ENCODE assay signal across 1 cellular context in the genomic region with DNA sequence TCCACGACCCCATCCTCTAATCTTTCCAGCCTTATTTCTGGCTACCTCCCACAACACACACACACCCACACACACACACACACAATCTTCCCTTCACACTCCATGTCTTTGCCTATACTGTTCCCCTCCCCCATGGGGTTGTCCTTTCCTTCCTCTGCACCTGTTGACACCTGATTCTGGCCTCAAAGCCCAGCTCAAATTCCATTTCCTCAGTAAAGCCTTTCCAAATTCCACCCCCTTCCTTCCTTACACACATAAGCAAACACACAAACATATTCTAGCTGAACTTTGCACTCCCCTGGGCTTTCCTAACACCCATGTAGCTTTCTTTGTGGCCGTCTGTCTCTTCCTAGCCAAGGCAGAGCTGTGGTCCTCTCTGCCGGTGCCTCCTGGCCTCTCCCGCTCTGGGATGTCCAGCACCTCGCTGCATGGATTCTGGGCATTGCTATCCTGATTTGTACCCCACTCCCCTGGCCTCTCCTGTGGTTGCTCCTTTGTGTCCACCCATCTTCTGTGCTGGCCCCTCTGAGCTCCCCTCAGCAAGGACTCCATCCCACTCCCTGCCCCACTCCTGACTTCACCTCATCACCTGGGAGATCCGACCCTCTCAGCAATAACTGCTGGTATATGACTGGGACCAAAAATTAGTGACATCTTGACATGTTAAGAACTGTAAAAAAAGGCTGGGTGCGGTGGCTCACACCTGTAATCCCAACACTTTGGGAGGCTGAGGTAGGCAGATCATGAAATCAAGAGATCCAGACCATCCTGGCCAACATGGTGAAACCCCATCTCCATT.
A peak's percentile ranks its signal among the peaks of the same experiment; 100 is the strongest.
TF ChIP-seq lines count a peak whose summit lies in the region.

No MANE protein-coding gene starts in this region.

TF ChIP-seq in H1, 55 proteins besides CTCF, POLR2A, EP300 and RAD21:
- TF ChIP-seq ASH2L (IDR thresholded peaks at IDR 0.05; ENCODE audit: low read length) = peak; percentile 35
- TF ChIP-seq TCF12 (IDR thresholded peaks at IDR 0.05; ENCODE audit: low read depth, low read length) = 0 out of 2 replicates have a peak, but pooled peaks have one; percentile 49
- TF ChIP-seq RNF2 (IDR thresholded peaks at IDR 0.05; ENCODE audit: borderline replicate concordance, low read depth, low read length, missing control alignments, poor library complexity, severe bottlenecking) = no peak
